20 cellular contexts compared by ENCODE assay signal in genomic region chr17:46013502-46014165, GRCh38. TPM values are rescaled to one million over a fixed set of nuclear protein-coding genes. Genes with fewer than 3 reads are reported as not detected.
A peak's percentile ranks its signal among the peaks of the same experiment; 100 is the strongest.
DNase-seq lines count a peak whose midpoint lies in the region.
"Had no signal": no experiment of that assay in that cellular context is flagged by ENCODE, and none has a peak within 500 bp of the region (broad histone marks: within the 10 kb centered on the region; RNA-seq: fewer than 3 reads in every experiment).

No MANE protein-coding gene starts in this region.

- no peak overlapping the region for H3K9ac ChIP-seq in adipocyte (ENCODE audit: low read length)

- no peaks in the 10 kb centered on the region for H3K9me3 Mint-ChIP-seq in activated T-helper 1 cell treated with anti-CD3 and anti-CD28 coated beads, Interleukin-12 subunit alpha, Interleukin-12 subunit beta, Interleukin-2, Interleukin-4 antibody, amounts not matched to agents 30 ng/mL and 10 ng/mL and 1 ng/mL, durations not matched to agents 14 hours and 24 hours and 36 hours
- H3K9me3 Mint-ChIP-seq: activated naive CD4-positive, alpha-beta T cell treated with anti-CD3 and anti-CD28 coated beads, Interleukin-2, amount 10 ng/mL, durations not matched to agents 7 days and 5 days; naive B cell had no signal

- peaks cover 2% of the 10 kb centered on the region for H3K27me3 Mint-ChIP-seq in activated T-helper 1 cell treated with anti-CD3 and anti-CD28 coated beads, Interleukin-12 subunit alpha, Interleukin-12 subunit beta, Interleukin-2, Interleukin-4 antibody, amounts not matched to agents 30 ng/mL and 10 ng/mL and 1 ng/mL, durations not matched to agents 14 hours and 24 hours and 36 hours (ENCODE audit: insufficient read depth)

- H3K4me1 ChIP-seq in adipocyte (ENCODE audit: control insufficient read depth, insufficient read depth, low read length), result peaks cover 11% of the 10 kb centered on the region
- H3K4me1 ChIP-seq: colonic mucosa, right lobe of liver had no signal

- DNase-seq in NCI-H1092 (lab: John Stamatoyannopoulos, UW) (peak; percentile 34), NCI-H1092 treated with DMSO at 0.1 percent for 48 hours (lab: John Stamatoyannopoulos, UW) (no peak), adipocyte (ENCODE audit: low read depth) (peak; percentile 78), globus pallidus (ENCODE audit: low spot score) (peak; percentile 80), stromal cell of bone marrow (ENCODE audit: low read depth) (peak; percentile 53), SHP77 (lab: John Stamatoyannopoulos, UW) (no peak), COLO829 (ENCODE audit: low spot score) (no peak)
- no peak for DNase-seq in activated T-helper 1 cell treated with anti-CD3 and anti-CD28 coated beads, Interleukin-12 subunit alpha, Interleukin-12 subunit beta, Interleukin-2, Interleukin-4 antibody, amounts not matched to agents 30 ng/mL and 10 ng/mL and 1 ng/mL, durations not matched to agents 14 hours and 24 hours and 36 hours (ENCODE audit: low spot score)
- DNase-seq: activated CD8-positive, alpha-beta memory T cell treated with anti-CD3 and anti-CD28 coated beads for 24 hours; activated naive CD4-positive, alpha-beta T cell treated with anti-CD3 and anti-CD28 coated beads, Interleukin-2, amount 10 ng/mL, durations not matched to agents 7 days and 5 days; colonic mucosa; DMS 273 treated with DMSO at 0.1 percent for 48 hours; foreskin melanocyte; naive B cell; NCI-H1048; NCI-H510A treated with DMSO at 0.1 percent for 48 hours had no signal

- intact Hi-C loops in activated T-helper 1 cell treated with anti-CD3 and anti-CD28 coated beads, Interleukin-12 subunit alpha, Interleukin-12 subunit beta, Interleukin-2, Interleukin-4 antibody, amounts not matched to agents 30 ng/mL and 10 ng/mL and 1 ng/mL, durations not matched to agents 14 hours and 24 hours and 36 hours (cut with micrococcal nuclease), result no loop called here

- H3K36me3 Mint-ChIP-seq in activated T-helper 1 cell treated with anti-CD3 and anti-CD28 coated beads, Interleukin-12 subunit alpha, Interleukin-12 subunit beta, Interleukin-2, Interleukin-4 antibody, amounts not matched to agents 30 ng/mL and 10 ng/mL and 1 ng/mL, durations not matched to agents 14 hours and 24 hours and 36 hours (ENCODE audit: low read depth), result no peaks in the 10 kb centered on the region
- H3K36me3 Mint-ChIP-seq: activated naive CD4-positive, alpha-beta T cell treated with anti-CD3 and anti-CD28 coated beads, Interleukin-2, amount 10 ng/mL, durations not matched to agents 7 days and 5 days; naive B cell had no signal

- H3K27me3 ChIP-seq in adipocyte (replicated peaks; ENCODE audit: control insufficient read depth, insufficient read depth, low read length), result no peaks in the 10 kb centered on the region
- H3K27me3 ChIP-seq: colonic mucosa, right lobe of liver had no signal

- H3K4me3 ChIP-seq in adipocyte (ENCODE audit: low read length), result no peak overlapping the region
- H3K4me3 ChIP-seq: colonic mucosa, right lobe of liver, thoracic aorta had no signal

- no peak overlapping the region for H3K27ac Mint-ChIP-seq in activated T-helper 1 cell treated with anti-CD3 and anti-CD28 coated beads, Interleukin-12 subunit alpha, Interleukin-12 subunit beta, Interleukin-2, Interleukin-4 antibody, amounts not matched to agents 30 ng/mL and 10 ng/mL and 1 ng/mL, durations not matched to agents 14 hours and 24 hours and 36 hours
- H3K27ac Mint-ChIP-seq: activated naive CD4-positive, alpha-beta T cell treated with anti-CD3 and anti-CD28 coated beads, Interleukin-2, amount 10 ng/mL, durations not matched to agents 7 days and 5 days had no signal

- no peaks in the 10 kb centered on the region for H3K4me1 Mint-ChIP-seq in activated T-helper 1 cell treated with anti-CD3 and anti-CD28 coated beads, Interleukin-12 subunit alpha, Interleukin-12 subunit beta, Interleukin-2, Interleukin-4 antibody, amounts not matched to agents 30 ng/mL and 10 ng/mL and 1 ng/mL, durations not matched to agents 14 hours and 24 hours and 36 hours (ENCODE audit: low read depth)
- H3K4me1 Mint-ChIP-seq: activated naive CD4-positive, alpha-beta T cell treated with anti-CD3 and anti-CD28 coated beads, Interleukin-2, amount 10 ng/mL, durations not matched to agents 7 days and 5 days had no signal

- no peaks in the 10 kb centered on the region for H3K36me3 ChIP-seq in adipocyte (ENCODE audit: control insufficient read depth, insufficient read depth, low read length, severe bottlenecking)
- H3K36me3 ChIP-seq: colonic mucosa, right lobe of liver, thoracic aorta had no signal

- H3K4me3 Mint-ChIP-seq in activated T-helper 1 cell treated with anti-CD3 and anti-CD28 coated beads, Interleukin-12 subunit alpha, Interleukin-12 subunit beta, Interleukin-2, Interleukin-4 antibody, amounts not matched to agents 30 ng/mL and 10 ng/mL and 1 ng/mL, durations not matched to agents 14 hours and 24 hours and 36 hours, result no peak overlapping the region
- H3K4me3 Mint-ChIP-seq: activated naive CD4-positive, alpha-beta T cell treated with anti-CD3 and anti-CD28 coated beads, Interleukin-2, amount 10 ng/mL, durations not matched to agents 7 days and 5 days had no signal

- no peaks in the 10 kb centered on the region for H3K9me3 ChIP-seq in adipocyte (ENCODE audit: control insufficient read depth, low read length)
- H3K9me3 ChIP-seq: colonic mucosa, right lobe of liver, thoracic aorta had no signal

RNA-seq across cellular contexts. Expression of gene STH, which starts 14.6 kb away (rescaled TPM):
- total RNA-seq in activated T-helper 1 cell treated with anti-CD3 and anti-CD28 coated beads, Interleukin-12 subunit alpha, Interleukin-12 subunit beta, Interleukin-2, Interleukin-4 antibody, amounts not matched to agents 30 ng/mL and 10 ng/mL and 1 ng/mL, durations not matched to agents 14 hours and 24 hours and 36 hours, result not detected in 2 replicates
- total RNA-seq: colonic mucosa, H1, HT1080, right lobe of liver, thoracic aorta had no signal

Comparison
In these comparisons a context has a peak if more than half of its experiments do, and no peak if none do; other contexts are left out.
1. DNase-seq: peak in NCI-H1092 (single experiment), adipocyte (single experiment), globus pallidus (single experiment) and stromal cell of bone marrow (single experiment); none in NCI-H1092 treated with DMSO at 0.1 percent for 48 hours (single experiment), SHP77 (0 of 2), activated T-helper 1 cell treated with anti-CD3 and anti-CD28 coated beads, Interleukin-12 subunit alpha, Interleukin-12 subunit beta, Interleukin-2, Interleukin-4 antibody, amounts not matched to agents 30 ng/mL and 10 ng/mL and 1 ng/mL, durations not matched to agents 14 hours and 24 hours and 36 hours (single experiment) and COLO829 (single experiment).